ENCODE assay signal across 8 cellular contexts in the genomic region with DNA sequence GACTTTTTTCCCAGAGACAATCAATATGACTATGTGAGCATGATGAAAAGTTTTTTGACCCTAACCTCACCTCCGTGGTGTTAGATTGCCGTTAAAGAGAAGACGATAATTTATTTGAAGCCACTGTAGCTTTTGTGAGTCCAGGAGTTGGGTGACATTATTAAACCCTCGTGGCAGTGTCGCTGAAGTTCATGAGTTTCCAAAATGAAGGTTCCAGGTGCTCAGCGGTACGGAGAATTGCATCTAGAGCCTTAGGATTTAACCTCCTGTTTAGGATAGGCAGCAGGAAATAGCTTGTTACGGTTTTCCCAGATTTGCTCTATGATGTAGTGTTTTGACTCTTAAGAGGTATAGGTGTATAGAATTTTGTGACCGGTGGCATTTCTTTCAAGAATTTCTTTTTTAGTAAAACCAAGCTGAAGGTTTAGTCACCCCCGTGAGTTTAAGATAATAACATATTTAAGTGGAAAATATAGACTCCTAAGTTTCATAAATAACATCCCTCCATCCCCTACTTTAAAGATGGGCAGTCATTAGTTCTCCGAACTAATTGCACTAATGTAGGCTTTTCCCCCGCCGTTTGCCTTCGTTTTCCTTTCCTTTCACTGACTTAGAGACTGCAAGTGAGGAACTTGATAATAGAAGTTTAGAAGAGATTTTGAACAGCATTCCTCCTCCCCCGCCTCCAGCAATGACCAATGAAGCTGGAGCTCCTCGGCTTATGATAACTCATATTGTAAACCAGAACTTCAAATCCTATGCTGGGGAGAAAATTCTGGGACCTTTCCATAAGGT. TPM values are rescaled to one million over a fixed set of nuclear protein-coding genes. Genes with fewer than 3 reads are reported as not detected.
DNase-seq lines count a peak whose midpoint lies in the region; ATAC-seq and TF ChIP-seq lines count a peak whose summit lies in the region.

No MANE protein-coding gene starts in this region.

- H3K27ac Mint-ChIP-seq in activated B cell treated with CpG ODN at 0.5 μM for 24 hours = peak overlapping the region; percentile 27
- H3K27ac Mint-ChIP-seq in glutamatergic neuron (ENCODE audit: unreplicated experiment) = peak overlapping the region; percentile 77

- peak overlapping the region; percentile 95 for H3K9ac ChIP-seq in skeletal muscle satellite cell (ENCODE audit: low read depth, low read length)

- DNase-seq in NCI-H1694 treated with DMSO at 0.1 percent for 48 hours (lab: John Stamatoyannopoulos, UW) = peak; percentile 30
- no peak for DNase-seq in NCI-H1694 (lab: John Stamatoyannopoulos, UW)
- DNase-seq in M059J (ENCODE audit: low read depth) = peak; percentile 85
- no peak for DNase-seq in activated B cell treated with CpG ODN at 0.5 μM for 24 hours
- DNase-seq in glutamatergic neuron = no peak

- POLR2A ChIA-PET in activated B cell treated with CpG ODN at 0.5 μM for 24 hours (lab: Charles Lee) = interaction anchor here (1.1 kb wide), 1 partner anchor 48 kb away, joined by 5 read pairs; a partner anchor contains a TSS

- H3K4me2 ChIP-seq in skeletal muscle satellite cell (ENCODE audit: low read length) = peak overlapping the region; percentile 79

- ATAC-seq in activated B cell treated with CpG ODN at 0.5 μM for 24 hours (ENCODE audit: low read depth) (no peak), HG03439 (IDR thresholded peaks at IDR 0.05; ENCODE audit: unreplicated experiment) (no peak), GM19452 (IDR thresholded peaks at IDR 0.05; ENCODE audit: unreplicated experiment) (no peak)

- TF ChIP-seq CTCF in activated B cell treated with CpG ODN at 0.5 μM for 24 hours (IDR thresholded peaks at IDR 0.05) (no peak), glutamatergic neuron (IDR thresholded peaks at IDR 0.05; ENCODE audit: partially characterized antibody, unreplicated experiment) (no peak)

- CTCF ChIA-PET in activated B cell treated with CpG ODN at 0.5 μM for 24 hours (lab: Charles Lee) = interaction anchor here (2.4 kb wide), 1 partner anchor 14 kb away, joined by 6 read pairs; no protein-coding TSS in a partner anchor

- peak overlapping the region; percentile 95 for H3K4me3 ChIP-seq in skeletal muscle satellite cell (ENCODE audit: low read length)

- H3K27me3 Mint-ChIP-seq in activated B cell treated with CpG ODN at 0.5 μM for 24 hours (peaks cover 2% of the 10 kb centered on the region), glutamatergic neuron (ENCODE audit: unreplicated experiment) (peaks cover 5% of the 10 kb centered on the region)

- H3K9me3 ChIP-seq in skeletal muscle satellite cell (replicated peaks; ENCODE audit: low read length) = no peaks in the 10 kb centered on the region

- H3K36me3 Mint-ChIP-seq in activated B cell treated with CpG ODN at 0.5 μM for 24 hours (ENCODE audit: low read depth) (peaks cover 32% of the 10 kb centered on the region), glutamatergic neuron (ENCODE audit: unreplicated experiment) (no peaks in the 10 kb centered on the region)

- H3K4me3 Mint-ChIP-seq in activated B cell treated with CpG ODN at 0.5 μM for 24 hours (peak overlapping the region; percentile 97), glutamatergic neuron (ENCODE audit: unreplicated experiment) (peak overlapping the region; percentile 94)

- H3K27me3 ChIP-seq in skeletal muscle satellite cell (ENCODE audit: control insufficient read depth, insufficient read depth, low read length) = no peaks in the 10 kb centered on the region

- intact Hi-C loops in activated B cell treated with CpG ODN at 0.5 μM for 24 hours (cut with micrococcal nuclease) = loop anchor here (2.0 to 5.0 kb wide), 2 partner anchors 389 to 569 kb away; no protein-coding TSS in a partner anchor

- H3K36me3 ChIP-seq in skeletal muscle satellite cell (ENCODE audit: insufficient read depth, low read length) = peaks cover 4% of the 10 kb centered on the region

- H3K4me1 Mint-ChIP-seq in activated B cell treated with CpG ODN at 0.5 μM for 24 hours = peaks cover 47% of the 10 kb centered on the region
- peaks cover 11% of the 10 kb centered on the region for H3K4me1 Mint-ChIP-seq in glutamatergic neuron (ENCODE audit: low read depth, unreplicated experiment)

- peaks cover 28% of the 10 kb centered on the region for H3K4me1 ChIP-seq in skeletal muscle satellite cell (ENCODE audit: control insufficient read depth, insufficient read depth, low read length)

- H3K9me3 Mint-ChIP-seq in activated B cell treated with CpG ODN at 0.5 μM for 24 hours (no peaks in the 10 kb centered on the region), glutamatergic neuron (ENCODE audit: unreplicated experiment) (peaks cover 14% of the 10 kb centered on the region)

RNA-seq across cellular contexts. Expression of a gene that starts 2.0 kb away (rescaled TPM):
- 116 and 164 TPM in 2 replicates for total RNA-seq in M059J (2014; rRNA removed; shearing (Covaris generic))
- total RNA-seq in activated B cell treated with CpG ODN at 0.5 μM for 24 hours (35.2 and 40.4 TPM in 2 replicates), glutamatergic neuron (ENCODE audit: unreplicated experiment) (34.0 TPM)
- total RNA-seq in skeletal muscle satellite cell (2012; rRNA removed) = 60.1 and 61.3 TPM in 2 replicates

RNA-seq across cellular contexts. Expression of a gene that starts 2.5 kb away (rescaled TPM):
- 32.4 and 39.9 TPM in 2 replicates for total RNA-seq in M059J (2014; rRNA removed; shearing (Covaris generic))
- total RNA-seq in activated B cell treated with CpG ODN at 0.5 μM for 24 hours = 20.8 and 26.7 TPM in 2 replicates
- 32.7 TPM for total RNA-seq in glutamatergic neuron (ENCODE audit: unreplicated experiment)
- total RNA-seq in skeletal muscle satellite cell (2012; rRNA removed) = 27.3 and 48.4 TPM in 2 replicates

RNA-seq across cellular contexts. Expression of a gene that starts 48.1 kb away (rescaled TPM):
- 17.4 and 17.8 TPM in 2 replicates for total RNA-seq in M059J (2014; rRNA removed; shearing (Covaris generic))
- 23.4 TPM in 2 replicates for total RNA-seq in activated B cell treated with CpG ODN at 0.5 μM for 24 hours
- total RNA-seq in glutamatergic neuron (ENCODE audit: unreplicated experiment) = 10.1 TPM
- total RNA-seq in skeletal muscle satellite cell (2012; rRNA removed) = 14.2 and 15.7 TPM in 2 replicates

Comparison
In these comparisons a context has a peak if more than half of its experiments do, and no peak if none do; other contexts are left out.
1. DNase-seq: peak in NCI-H1694 treated with DMSO at 0.1 percent for 48 hours (single experiment) and M059J (single experiment); none in NCI-H1694 (single experiment), activated B cell treated with CpG ODN at 0.5 μM for 24 hours (single experiment) and glutamatergic neuron (single experiment).